8 cellular contexts compared by ENCODE assay signal in the genomic region with DNA sequence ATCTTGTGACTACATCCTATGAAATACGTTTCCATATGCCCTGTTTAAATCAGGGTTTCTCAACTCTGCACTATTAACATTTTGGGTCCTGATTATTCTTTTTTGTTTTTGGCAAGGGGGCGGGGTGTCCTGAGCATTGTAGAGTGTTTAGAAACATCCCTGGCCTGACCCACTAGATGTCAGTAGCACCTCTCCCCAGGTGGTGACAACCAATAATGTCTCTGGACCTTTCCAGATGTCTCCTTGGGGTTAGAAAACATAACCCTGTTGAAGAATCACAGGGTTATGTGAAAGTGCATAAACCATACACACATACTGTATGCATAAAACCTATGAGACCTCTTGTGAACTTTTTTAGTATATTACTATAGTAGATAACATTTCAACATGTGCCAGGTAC. TPM values are rescaled to one million over a fixed set of nuclear protein-coding genes. Genes with fewer than 3 reads are reported as not detected.
A peak's percentile ranks its signal among the peaks of the same experiment; 100 is the strongest.
DNase-seq lines count a peak whose midpoint lies in the region; ATAC-seq and TF ChIP-seq lines count a peak whose summit lies in the region.

No MANE protein-coding gene starts in this region.

- H3K27me3 ChIP-seq in GM06990 (replicated peaks; ENCODE audit: control insufficient read depth, insufficient read depth, low read length): no peaks in the 10 kb centered on the region

- peak; percentile 58 for TF ChIP-seq CTCF in GM06990 (IDR thresholded peaks at IDR 0.05; ENCODE audit: insufficient read depth, low read length, poor library complexity, severe bottlenecking)

- peak overlapping the region; percentile 71 to 98 (median 98) for H3K27ac Mint-ChIP-seq in IgD-negative memory B cell
- peak overlapping the region; percentile 36 for H3K27ac Mint-ChIP-seq in activated naive CD8-positive, alpha-beta T cell treated with anti-CD3 and anti-CD28 coated beads, Interleukin-2, amount 50 U/mL, for 24 hours
- H3K27ac Mint-ChIP-seq in naive B cell: peak overlapping the region in 4 of 6 donors; percentile 22 to 97 (median 44)

- peaks cover 3% of the 10 kb centered on the region; the same call in 1 of the 2 replicates for H3K36me3 ChIP-seq in GM06990 (ENCODE audit: control insufficient read depth, insufficient read depth, low read length)

- ATAC-seq in activated naive CD8-positive, alpha-beta T cell treated with anti-CD3 and anti-CD28 coated beads, Interleukin-2, amount 50 U/mL, for 24 hours: no peak
- no peak for ATAC-seq in naive B cell (ENCODE audit: low read depth in 2 of 2)
- no peak for ATAC-seq in HG02759 (IDR thresholded peaks at IDR 0.05; ENCODE audit: unreplicated experiment)
- ATAC-seq in GM21360 (IDR thresholded peaks at IDR 0.05; ENCODE audit: unreplicated experiment): no peak

- H3K4me3 ChIP-seq in GM06990 (replicated peaks; ENCODE audit: low read depth, low read length): peak overlapping the region; percentile 66

- H3K9me3 Mint-ChIP-seq in IgD-negative memory B cell: no peaks in the 10 kb centered on the region
- no peaks in the 10 kb centered on the region for H3K9me3 Mint-ChIP-seq in activated naive CD8-positive, alpha-beta T cell treated with anti-CD3 and anti-CD28 coated beads, Interleukin-2, amount 50 U/mL, for 24 hours
- no peaks in the 10 kb centered on the region for H3K9me3 Mint-ChIP-seq in naive B cell

- H3K4me3 Mint-ChIP-seq in IgD-negative memory B cell: peak overlapping the region; percentile 92 to 99 (median 95)
- peak overlapping the region; percentile 96 for H3K4me3 Mint-ChIP-seq in activated naive CD8-positive, alpha-beta T cell treated with anti-CD3 and anti-CD28 coated beads, Interleukin-2, amount 50 U/mL, for 24 hours
- peak overlapping the region; percentile 32 to 98 (median 96) for H3K4me3 Mint-ChIP-seq in naive B cell

- DNase-seq in GM06990 (ENCODE audit: extremely low read depth, insufficient read length) (no peak), naive B cell (no peak), Ammon's horn (ENCODE audit: low spot score) (no peak)
- DNase-seq in activated naive CD8-positive, alpha-beta T cell treated with anti-CD3 and anti-CD28 coated beads, Interleukin-2, amount 50 U/mL, for 24 hours: no peak
- DNase-seq in central memory CD4-positive, alpha-beta T cell: no peak

- peaks cover 19 to 35% (median 33%) of the 10 kb centered on the region in 3 donors for H3K4me1 Mint-ChIP-seq in IgD-negative memory B cell
- H3K4me1 Mint-ChIP-seq in activated naive CD8-positive, alpha-beta T cell treated with anti-CD3 and anti-CD28 coated beads, Interleukin-2, amount 50 U/mL, for 24 hours: peaks cover 39% of the 10 kb centered on the region
- peaks cover 28 to 46% (median 39%) of the 10 kb centered on the region in 3 donors for H3K4me1 Mint-ChIP-seq in naive B cell

- H3K27me3 Mint-ChIP-seq in IgD-negative memory B cell: peaks cover 2% of the 10 kb centered on the region
- H3K27me3 Mint-ChIP-seq in activated naive CD8-positive, alpha-beta T cell treated with anti-CD3 and anti-CD28 coated beads, Interleukin-2, amount 50 U/mL, for 24 hours: peaks cover 2% of the 10 kb centered on the region
- H3K27me3 Mint-ChIP-seq in naive B cell: no peaks in the 10 kb centered on the region

- H3K36me3 Mint-ChIP-seq in IgD-negative memory B cell (no peaks in the 10 kb centered on the region), naive B cell (no peaks in the 10 kb centered on the region)
- peaks cover 23% of the 10 kb centered on the region for H3K36me3 Mint-ChIP-seq in activated naive CD8-positive, alpha-beta T cell treated with anti-CD3 and anti-CD28 coated beads, Interleukin-2, amount 50 U/mL, for 24 hours (ENCODE audit: low read depth)

RNA-seq across cellular contexts. Expression of a gene that starts 1.4 kb away (rescaled TPM):
- 17.5 TPM for polyA plus RNA-seq in IgD-negative memory B cell
- 10 to 100 TPM; 10.0 to 19.4 (median 12.3) TPM for polyA plus RNA-seq in naive B cell (ENCODE audit: low read depth in 6 of 6)

RNA-seq across cellular contexts. Expression of a gene that starts 1.5 kb away (rescaled TPM):
- polyA plus RNA-seq in IgD-negative memory B cell (20.5 TPM), naive B cell (ENCODE audit: low read depth in 6 of 6) (10 to 100 TPM; 20.0 to 25.6 (median 23.2) TPM)

Comparison
In these comparisons a context has a peak if more than half of its experiments do, and no peak if none do; other contexts are left out.
1. H3K27ac Mint-ChIP-seq: peak in every context shown above with its lines; median percentile 98 in IgD-negative memory B cell; 44 in naive B cell; 36 in activated naive CD8-positive, alpha-beta T cell treated with anti-CD3 and anti-CD28 coated beads, Interleukin-2, amount 50 U/mL, for 24 hours.